Comparison of ENCODE assay signal across 14 cellular contexts in the genomic region with DNA sequence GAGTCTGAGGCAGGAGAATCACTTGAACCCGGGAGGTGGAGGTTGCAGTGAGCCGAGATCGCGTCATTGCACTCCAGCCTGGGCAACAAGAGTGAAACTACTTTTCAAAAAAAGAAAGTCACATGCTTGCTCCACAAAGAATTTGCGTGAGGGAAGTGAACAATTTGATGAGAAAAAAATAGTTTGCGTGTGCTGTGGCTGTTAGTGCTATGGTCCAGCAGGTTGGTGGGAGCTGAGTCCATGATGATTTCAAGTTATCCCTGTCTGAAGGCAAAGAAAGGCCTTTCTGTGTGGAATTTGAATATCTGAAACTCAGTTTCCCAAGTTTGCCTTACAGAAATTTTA. TPM values are rescaled to one million over a fixed set of nuclear protein-coding genes. Genes with fewer than 3 reads are reported as not detected.
A peak's percentile ranks its signal among the peaks of the same experiment; 100 is the strongest.
DNase-seq lines count a peak whose midpoint lies in the region; ATAC-seq, FAIRE-seq and TF ChIP-seq lines count a peak whose summit lies in the region.
"Had no signal": no experiment of that assay in that cellular context is flagged by ENCODE, and none has a peak within 500 bp of the region (broad histone marks: within the 10 kb centered on the region; RNA-seq: fewer than 3 reads in every experiment).

No MANE protein-coding gene starts in this region.

- H3K9me3 ChIP-seq in Panc1 (ENCODE audit: control insufficient read depth, insufficient read depth, low read depth, low read length) = no peaks in the 10 kb centered on the region
- H3K9me3 ChIP-seq in smooth muscle cell (replicated peaks; ENCODE audit: low read depth) = no peaks in the 10 kb centered on the region

- H3K27me3 Mint-ChIP-seq in activated CD4-positive, alpha-beta T cell treated with anti-CD3 and anti-CD28 coated beads, Interleukin-2, amount 10 ng/mL, durations not matched to agents 24 days and 14 days = no peaks in the 10 kb centered on the region
- no peaks in the 10 kb centered on the region for H3K27me3 Mint-ChIP-seq in effector memory CD8-positive, alpha-beta T cell

- H3K4me2 ChIP-seq in smooth muscle cell = peak overlapping the region; percentile 24
- H3K4me2 ChIP-seq: neural progenitor cell had no signal

- H3K4me3 ChIP-seq in Panc1 (ENCODE audit: low read depth in 2 of 2, low read length in 2 of 2) = peak overlapping the region; percentile 15 to 93; a peak in 1 of 4 replicates
- no peak overlapping the region for H3K4me3 ChIP-seq in smooth muscle cell
- H3K4me3 ChIP-seq: neural progenitor cell had no signal

- H3K27me3 ChIP-seq in Panc1 (ENCODE audit: control insufficient read depth, insufficient read depth, low read length) (no peaks in the 10 kb centered on the region), smooth muscle cell (ENCODE audit: low read depth) (no peaks in the 10 kb centered on the region)
- H3K27me3 ChIP-seq: neural progenitor cell had no signal

- CTCF ChIA-PET in Panc1 (lab: Charles Lee) = no interaction called here

- WGBS in smooth muscle cell (ENCODE audit: low lambda C conversion rate) = 96% methylated on average over 6 of the region's 6 CpGs

- in situ Hi-C loops in Panc1 (cut with HindIII; ENCODE audit: low pct_unique_long_range_greater_than_20kb, low sequenced_read_pairs) = no loop called here

- no TSS peak for BruUV-seq in Panc1 (replicated peaks; lab: Mats Ljungman, UMichigan)

- TF ChIP-seq CTCF in Panc1 (IDR thresholded peaks at IDR 0.05) = no peak
- TF ChIP-seq CTCF in smooth muscle cell (IDR thresholded peaks at IDR 0.05; ENCODE audit: borderline replicate concordance, insufficient read depth, poor library complexity, severe bottlenecking) = no peak

- no peak overlapping the region for H3K27ac Mint-ChIP-seq in activated CD4-positive, alpha-beta T cell treated with anti-CD3 and anti-CD28 coated beads, Interleukin-2, amount 10 ng/mL, durations not matched to agents 24 days and 14 days
- H3K27ac Mint-ChIP-seq in effector memory CD8-positive, alpha-beta T cell = peak overlapping the region; percentile 88 to 99
- H3K27ac Mint-ChIP-seq: neural progenitor cell had no signal

- H3K36me3 ChIP-seq in Panc1 (ENCODE audit: control insufficient read depth, insufficient read depth, low read length) (peaks cover 16% of the 10 kb centered on the region), smooth muscle cell (ENCODE audit: low read depth) (no peaks in the 10 kb centered on the region)

- no peak overlapping the region for H2AFZ ChIP-seq in smooth muscle cell (ENCODE audit: low read depth)
- H2AFZ ChIP-seq: neural progenitor cell had no signal

- peaks cover 55% of the 10 kb centered on the region for H3K4me1 ChIP-seq in Panc1 (ENCODE audit: control insufficient read depth, insufficient read depth, low read length)
- peaks cover 8% of the 10 kb centered on the region for H3K4me1 ChIP-seq in smooth muscle cell (ENCODE audit: low read depth)

- no peak for DNase-seq in activated CD4-positive, alpha-beta T cell treated with anti-CD3 and anti-CD28 coated beads, Interleukin-2, amount 10 ng/mL, durations not matched to agents 24 days and 14 days
- DNase-seq in activated CD4-positive, alpha-beta T cell treated with anti-CD3 and anti-CD28 coated beads for 1 hour = no peak
- DNase-seq in Panc1 (ENCODE audit: low read depth, low spot score) (no peak), smooth muscle cell (lab: John Stamatoyannopoulos, UW; ENCODE audit: unreplicated experiment) (no peak), HTR-8/SVneo (ENCODE audit: insufficient read length, low spot score) (no peak), HUDEP-2 (lab: John Stamatoyannopoulos, UW; ENCODE audit: unreplicated experiment in 76 of 76) (no peak), NCI-H1417 (lab: John Stamatoyannopoulos, UW) (no peak)
- DNase-seq in effector memory CD8-positive, alpha-beta T cell = no peak
- DNase-seq: ACHN, GOT3 had no signal

- peaks cover 51% of the 10 kb centered on the region for H3K4me1 Mint-ChIP-seq in activated CD4-positive, alpha-beta T cell treated with anti-CD3 and anti-CD28 coated beads, Interleukin-2, amount 10 ng/mL, durations not matched to agents 24 days and 14 days
- H3K4me1 Mint-ChIP-seq in effector memory CD8-positive, alpha-beta T cell (ENCODE audit: low read depth in 2 of 2) = peaks cover 54 to 64% of the 10 kb centered on the region in 2 donors

- FAIRE-seq in HTR-8/SVneo (lab: Jason Lieb, UNC) = no peak
- FAIRE-seq: bronchial epithelial cell, GM12891, TTC549 had no signal

- POLR2A ChIA-PET in Panc1 (lab: Charles Lee) = interaction anchor here (0.7 kb wide), 1 partner anchor 15 kb away, joined by 4 read pairs; no protein-coding TSS in a partner anchor

- no peak overlapping the region for H3K9ac ChIP-seq in smooth muscle cell (ENCODE audit: low read depth)

- ATAC-seq in Panc1 = no peak
- no peak for ATAC-seq in effector memory CD8-positive, alpha-beta T cell (replicated peaks)

- peak overlapping the region; percentile 98 for H3K4me3 Mint-ChIP-seq in activated CD4-positive, alpha-beta T cell treated with anti-CD3 and anti-CD28 coated beads, Interleukin-2, amount 10 ng/mL, durations not matched to agents 24 days and 14 days
- peak overlapping the region; percentile 77 to 96 for H3K4me3 Mint-ChIP-seq in effector memory CD8-positive, alpha-beta T cell

- peaks cover 67% of the 10 kb centered on the region for H3K36me3 Mint-ChIP-seq in activated CD4-positive, alpha-beta T cell treated with anti-CD3 and anti-CD28 coated beads, Interleukin-2, amount 10 ng/mL, durations not matched to agents 24 days and 14 days (ENCODE audit: low read depth)
- peaks cover 75% of the 10 kb centered on the region for H3K36me3 Mint-ChIP-seq in effector memory CD8-positive, alpha-beta T cell (ENCODE audit: insufficient read depth)

- H3K27ac ChIP-seq in Panc1 (ENCODE audit: low read length) (peak overlapping the region; percentile 99), smooth muscle cell (ENCODE audit: low read depth) (no peak overlapping the region)
- H3K27ac ChIP-seq: neural progenitor cell had no signal

- no peaks in the 10 kb centered on the region for H3K9me3 Mint-ChIP-seq in activated CD4-positive, alpha-beta T cell treated with anti-CD3 and anti-CD28 coated beads, Interleukin-2, amount 10 ng/mL, durations not matched to agents 24 days and 14 days
- H3K9me3 Mint-ChIP-seq in effector memory CD8-positive, alpha-beta T cell = no peaks in the 10 kb centered on the region
- H3K9me3 Mint-ChIP-seq: neural progenitor cell had no signal

- peaks cover 17% of the 10 kb centered on the region for H3F3A ChIP-seq in smooth muscle cell (ENCODE audit: low read depth)

- H3K79me2 ChIP-seq in smooth muscle cell (ENCODE audit: low read depth) = peaks cover 37% of the 10 kb centered on the region

- H4K20me1 ChIP-seq in smooth muscle cell (ENCODE audit: low read depth) = peaks cover 74% of the 10 kb centered on the region

- intact Hi-C loops in activated CD4-positive, alpha-beta T cell treated with anti-CD3 and anti-CD28 coated beads, Interleukin-2, amount 10 ng/mL, durations not matched to agents 24 days and 14 days (cut with micrococcal nuclease) = no loop called here
- intact Hi-C loops in Panc1 (cut with micrococcal nuclease; ENCODE audit: unreplicated experiment) = loop anchor here (10.0 kb wide), 1 partner anchor 64 kb away; no protein-coding TSS in a partner anchor

RNA-seq across cellular contexts. Expression of a gene that starts 21.0 kb away (rescaled TPM):
- not detected in 2 replicates for total RNA-seq in activated CD4-positive, alpha-beta T cell treated with anti-CD3 and anti-CD28 coated beads, Interleukin-2, amount 10 ng/mL, durations not matched to agents 24 days and 14 days
- total RNA-seq in Panc1 (2021; ENCODE audit: unreplicated experiment) = 0.54 TPM
- polyA plus RNA-seq in Panc1 (2012; ENCODE audit: insufficient read length) = 1.6 TPM
- total RNA-seq in smooth muscle cell = 0.31 and 1.4 TPM in 2 replicates
- polyA plus RNA-seq in smooth muscle cell = 5.0 and 5.8 TPM in 2 replicates
- total RNA-seq: bronchial epithelial cell had no signal

RNA-seq across cellular contexts. Expression of a gene that starts 23.3 kb away (rescaled TPM):
- not detected in 2 replicates for total RNA-seq in activated CD4-positive, alpha-beta T cell treated with anti-CD3 and anti-CD28 coated beads, Interleukin-2, amount 10 ng/mL, durations not matched to agents 24 days and 14 days
- total RNA-seq in Panc1 (2021; ENCODE audit: unreplicated experiment) (6.0 TPM), smooth muscle cell (4.9 and 13.9 TPM in 2 replicates)
- polyA plus RNA-seq in Panc1 (2012; ENCODE audit: insufficient read length) = 16.3 TPM
- 20.5 and 22.2 TPM in 2 replicates for polyA plus RNA-seq in smooth muscle cell

RNA-seq across cellular contexts. Expression of a gene that starts 24.8 kb away (rescaled TPM):
- not detected in 2 replicates for total RNA-seq in activated CD4-positive, alpha-beta T cell treated with anti-CD3 and anti-CD28 coated beads, Interleukin-2, amount 10 ng/mL, durations not matched to agents 24 days and 14 days
- total RNA-seq in Panc1 (2021; ENCODE audit: unreplicated experiment) (23.0 TPM), smooth muscle cell (6.9 and 9.9 TPM in 2 replicates)
- 26.2 TPM for polyA plus RNA-seq in Panc1 (2012; ENCODE audit: insufficient read length)
- polyA plus RNA-seq in smooth muscle cell = 1.2 and 13.2 TPM in 2 replicates

RNA-seq across cellular contexts. Expression of a gene that starts 59.6 kb away (rescaled TPM):
- total RNA-seq in activated CD4-positive, alpha-beta T cell treated with anti-CD3 and anti-CD28 coated beads, Interleukin-2, amount 10 ng/mL, durations not matched to agents 24 days and 14 days = 45.4 and 54.5 TPM in 2 replicates
- 67.8 TPM for total RNA-seq in Panc1 (2021; ENCODE audit: unreplicated experiment)
- polyA plus RNA-seq in Panc1 (2012; ENCODE audit: insufficient read length) = 77.4 TPM
- 4.9 and 12.2 TPM in 2 replicates for total RNA-seq in smooth muscle cell
- 20.5 and 25.4 TPM in 2 replicates for polyA plus RNA-seq in smooth muscle cell
